13 cellular contexts compared by ENCODE assay signal in genomic region chr7:122412886-122413285, GRCh38.
DNase-seq lines count a peak whose midpoint lies in the region; ATAC-seq and TF ChIP-seq lines count a peak whose summit lies in the region.
"Had no signal": no experiment of that assay in that cellular context is flagged by ENCODE, and none has a peak within 500 bp of the region (broad histone marks: within the 10 kb centered on the region; RNA-seq: fewer than 3 reads in every experiment).

No MANE protein-coding gene starts in this region.

- H3K27me3 ChIP-seq in IMR-90 (ENCODE audit: control insufficient read depth, insufficient read depth, low read length) (no peaks in the 10 kb centered on the region), lower lobe of right lung (ENCODE audit: low read depth) (no peaks in the 10 kb centered on the region)

- H3K4me3 ChIP-seq in IMR-90 (ENCODE audit: insufficient read depth, low read depth, low read length) (no peak overlapping the region), epithelial cell of esophagus (ENCODE audit: low read length) (no peak overlapping the region), lower lobe of right lung (no peak overlapping the region)
- H3K4me3 ChIP-seq: mucosa of descending colon had no signal

- CTCF ChIA-PET in IMR-90 (lab: Yijun Ruan, JAX) = no interaction called here

- intact Hi-C loops in IMR-90 (cut with micrococcal nuclease) = no loop called here
- intact Hi-C loops in lower lobe of right lung (cut with DNase I) = no loop called here

- no peak overlapping the region for H3K9ac ChIP-seq in IMR-90 (ENCODE audit: low read depth, low read length)

- H3K9me3 ChIP-seq in IMR-90 (ENCODE audit: control insufficient read depth, insufficient read depth, low read length) = no peaks in the 10 kb centered on the region
- no peaks in the 10 kb centered on the region for H3K9me3 ChIP-seq in lower lobe of right lung
- H3K9me3 ChIP-seq: mucosa of descending colon had no signal

- no peak overlapping the region for H4K91ac ChIP-seq in IMR-90 (ENCODE audit: insufficient read depth, low read depth, low read length)

- H2BK20ac ChIP-seq in IMR-90 (ENCODE audit: low read depth, low read length) = no peak overlapping the region

- H3K9me1 ChIP-seq in IMR-90 (ENCODE audit: insufficient read depth, low read length) = no peaks in the 10 kb centered on the region

- dilution Hi-C loops in IMR-90 (cut with HindIII; ENCODE audit: low sequenced_read_pairs, unreplicated experiment) = no loop called here

- no peaks in the 10 kb centered on the region for H3K36me3 ChIP-seq in IMR-90 (ENCODE audit: control insufficient read depth, insufficient read depth, low read length)
- H3K36me3 ChIP-seq in lower lobe of right lung = peaks cover 13% of the 10 kb centered on the region
- H3K36me3 ChIP-seq: WERI-Rb-1 had no signal

- no peak overlapping the region for H3K4me2 ChIP-seq in IMR-90 (ENCODE audit: low read depth, low read length)

- H3K79me1 ChIP-seq in IMR-90 (ENCODE audit: low read depth in 1 of 2, low read length in 2 of 2) = no peaks in the 10 kb centered on the region

- H4K5ac ChIP-seq in IMR-90 (ENCODE audit: low read depth, low read length) = no peak overlapping the region

- no peak overlapping the region for H3K4ac ChIP-seq in IMR-90 (ENCODE audit: low read depth, low read length)

- ATAC-seq in IMR-90 (ENCODE audit: low read depth) (peak; percentile 37), lower lobe of right lung (peak; percentile 83), GM19452 (IDR thresholded peaks at IDR 0.05; ENCODE audit: unreplicated experiment) (no peak), GM21786 (IDR thresholded peaks at IDR 0.05; ENCODE audit: unreplicated experiment) (no peak), HG02642 (IDR thresholded peaks at IDR 0.05; ENCODE audit: poor library complexity, unreplicated experiment) (no peak)
- ATAC-seq: mucosa of descending colon had no signal

- in situ Hi-C loops in IMR-90 (cut with MboI; ENCODE audit: low sequenced_read_pairs) = no loop called here

- H3K18ac ChIP-seq in IMR-90 (ENCODE audit: low read depth, low read length) = no peak overlapping the region

- H2BK15ac ChIP-seq in IMR-90 (ENCODE audit: low read depth, low read length) = no peak overlapping the region

- H2AFZ ChIP-seq in IMR-90 (replicated peaks; ENCODE audit: low read length, poor library complexity) = no peak overlapping the region

- no peak overlapping the region for H3K14ac ChIP-seq in IMR-90 (replicated peaks; ENCODE audit: low read depth, low read length)

- H2BK120ac ChIP-seq in IMR-90 (ENCODE audit: low read depth, low read length) = no peak overlapping the region

- H2AK9ac ChIP-seq in IMR-90 (replicated peaks; ENCODE audit: low read depth, low read length, poor library complexity) = no peak overlapping the region

- DNase-seq in AG08396 (ENCODE audit: low spot score) (peak; percentile 7), IMR-90 (peak; percentile 7), epithelial cell of esophagus (ENCODE audit: low read depth) (peak; percentile 2), lower lobe of right lung (no peak), 8988T (no peak)
- DNase-seq: C1 segment of cervical spinal cord; mucosa of descending colon; stimulated activated CD4-positive, alpha-beta T cell treated with anti-CD3 and anti-CD28 coated beads, Interleukin-4, amount 100 ng/mL, for 24 hours; stimulated activated naive CD4-positive, alpha-beta T cell; WERI-Rb-1 had no signal

- no peaks in the 10 kb centered on the region for H3K4me1 ChIP-seq in IMR-90 (ENCODE audit: control insufficient read depth, insufficient read depth, low read length)
- peaks cover 10% of the 10 kb centered on the region for H3K4me1 ChIP-seq in lower lobe of right lung

- no peak overlapping the region for H3K27ac ChIP-seq in IMR-90 (ENCODE audit: insufficient read depth, low read length)
- H3K27ac ChIP-seq in lower lobe of right lung = no peak overlapping the region
- H3K27ac ChIP-seq: WERI-Rb-1 had no signal

- H4K8ac ChIP-seq in IMR-90 (ENCODE audit: low read depth in 2 of 2, low read length in 2 of 2) = no peak overlapping the region

- TF ChIP-seq POLR2A in IMR-90 (IDR thresholded peaks at IDR 0.05; ENCODE audit: low read depth, low read length) = no peak

- TF ChIP-seq CTCF in IMR-90 (conservative IDR thresholded peaks at IDR 0.05; ENCODE audit: low read depth, low read length) = no peak
- no peak for TF ChIP-seq CTCF in epithelial cell of esophagus (IDR thresholded peaks at IDR 0.05; ENCODE audit: insufficient read depth, low read depth, low read length, missing control alignments)
- no peak for TF ChIP-seq CTCF in lower lobe of right lung (IDR thresholded peaks at IDR 0.05)

- WGBS in IMR-90 (ENCODE audit: extremely low coverage in 2 of 2, insufficient read length in 1 of 2), 2 experiments = no CpG with 5 or more reads among the region's 1 CpG

- H3K23ac ChIP-seq in IMR-90 (ENCODE audit: low read depth, low read length) = no peak overlapping the region

- POLR2A ChIA-PET in IMR-90 (lab: Charles Lee; ENCODE audit: unreplicated experiment) = no interaction called here

- no TSS peak for BruUV-seq in IMR-90 (replicated peaks; lab: Mats Ljungman, UMichigan)

- no peaks in the 10 kb centered on the region for H4K20me1 ChIP-seq in IMR-90 (ENCODE audit: insufficient read depth, low read length)

- no peak overlapping the region for H2BK5ac ChIP-seq in IMR-90 (ENCODE audit: low read depth, low read length, poor library complexity, severe bottlenecking)

- H2AK5ac ChIP-seq in IMR-90 (ENCODE audit: low read depth, low read length) = no peak overlapping the region

- TF ChIP-seq RAD21 in IMR-90 (IDR thresholded peaks at IDR 0.05; ENCODE audit: low read length) = no peak

- no peak overlapping the region for H3K56ac ChIP-seq in IMR-90 (ENCODE audit: extremely low read depth, insufficient read depth, low read length)

TF ChIP-seq in IMR-90, 13 proteins besides CTCF, POLR2A, EP300 and RAD21:
- TF ChIP-seq MAFK (IDR thresholded peaks at IDR 0.05; ENCODE audit: low read depth, low read length) (no peak), ELK1 (IDR thresholded peaks at IDR 0.05; ENCODE audit: borderline replicate concordance, low read depth, low read length) (no peak), RCOR1 (IDR thresholded peaks at IDR 0.05; ENCODE audit: insufficient replicate concordance, low read length) (no peak), USF2 (IDR thresholded peaks at IDR 0.05; ENCODE audit: low read depth, low read length) (no peak), CHD1 (IDR thresholded peaks at IDR 0.05; ENCODE audit: low read depth, low read length) (no peak), SMC3 (IDR thresholded peaks at IDR 0.05; ENCODE audit: low read depth, low read length) (no peak), MAZ (IDR thresholded peaks at IDR 0.05; ENCODE audit: borderline replicate concordance, low read depth, low read length) (no peak), BHLHE40 (IDR thresholded peaks at IDR 0.05; ENCODE audit: low read depth, low read length) (no peak), FOS (IDR thresholded peaks at IDR 0.05; ENCODE audit: low read depth, low read length) (no peak), MXI1 (IDR thresholded peaks at IDR 0.05; ENCODE audit: borderline replicate concordance, low read depth, low read length) (no peak), RFX5 (IDR thresholded peaks at IDR 0.05; ENCODE audit: low read depth, low read length) (no peak)

Comparison
In these comparisons a context has a peak if more than half of its experiments do, and no peak if none do; other contexts are left out.
1. DNase-seq: peak in AG08396 (single experiment), IMR-90 (single experiment) and epithelial cell of esophagus (single experiment); none in lower lobe of right lung (single experiment) and 8988T (single experiment).
2. ATAC-seq: peak in IMR-90 (single experiment) and lower lobe of right lung (2 of 2); none in GM19452 (single experiment), GM21786 (single experiment) and HG02642 (single experiment).